8 cellular contexts compared by ENCODE assay signal in the genomic region with DNA sequence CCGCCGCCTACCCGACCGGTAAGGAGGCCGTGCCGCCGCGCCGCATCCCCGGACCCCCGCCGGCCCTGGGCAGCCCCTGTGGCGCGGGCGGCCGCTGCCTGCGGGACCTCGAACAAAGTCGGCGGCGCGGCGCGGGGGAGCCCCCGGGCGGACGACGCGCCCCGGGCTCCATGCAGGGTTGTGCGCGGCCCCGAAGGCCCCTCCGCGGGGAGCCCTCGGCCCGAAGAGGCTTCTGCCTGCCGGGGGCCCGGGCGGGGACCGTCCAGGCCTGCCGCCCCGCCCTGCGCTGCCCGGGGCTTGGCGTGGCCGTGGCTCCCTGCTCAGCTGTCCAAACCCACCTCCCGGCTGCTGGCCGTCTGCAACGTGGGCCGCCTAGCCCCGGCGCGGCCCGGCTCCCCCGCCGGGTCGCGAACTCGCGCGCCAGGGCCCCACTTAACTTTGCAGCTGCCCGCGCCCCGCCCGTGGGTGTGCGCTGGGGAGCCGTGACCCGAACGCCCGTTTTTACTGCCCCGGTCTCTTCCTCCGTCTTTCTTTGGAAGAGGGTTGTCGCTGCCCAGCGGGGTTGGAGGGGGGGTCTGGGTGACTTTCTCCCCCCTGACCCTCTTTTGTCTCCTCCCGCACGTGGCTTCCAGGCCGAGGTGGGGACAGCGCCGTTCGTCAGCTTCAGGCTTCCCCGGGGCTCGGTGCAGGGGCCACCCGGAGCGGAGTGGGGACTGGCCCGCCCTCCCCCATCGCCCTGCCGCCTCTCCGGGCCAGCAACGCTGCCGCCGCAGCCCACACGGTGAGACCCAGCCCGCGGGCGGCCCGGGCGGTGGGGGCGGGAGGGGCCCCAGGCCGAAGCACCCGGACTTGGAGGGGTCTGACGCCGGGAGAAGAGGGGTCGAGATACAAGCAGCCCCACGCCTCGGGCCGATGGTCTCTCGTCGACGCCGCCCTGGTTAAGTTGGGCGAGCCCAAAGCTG. TPM values are rescaled to one million over a fixed set of nuclear protein-coding genes. Genes with fewer than 3 reads are reported as not detected.
DNase-seq lines count a peak whose midpoint lies in the region; ATAC-seq and TF ChIP-seq lines count a peak whose summit lies in the region.

No MANE protein-coding gene starts in this region.

- peaks cover 25% of the 10 kb centered on the region for H3K9me3 Mint-ChIP-seq in glutamatergic neuron (ENCODE audit: unreplicated experiment)
- no peaks in the 10 kb centered on the region for H3K9me3 Mint-ChIP-seq in progenitor cell of endocrine pancreas (ENCODE audit: low read depth)

- peak overlapping the region; percentile 96 for H3K4me3 ChIP-seq in HEK293 (ENCODE audit: low read depth, low read length)

- CTCF ChIA-PET in HEK293 (lab: Yijun Ruan, JAX): interaction anchor here (0.6 to 2.4 kb wide), 2 partner anchors 80 to 293 kb away, joined by 3 to 10 read pairs; no protein-coding TSS in a partner anchor

- peaks cover 13% of the 10 kb centered on the region for H3K36me3 Mint-ChIP-seq in glutamatergic neuron (ENCODE audit: unreplicated experiment)
- H3K36me3 Mint-ChIP-seq in progenitor cell of endocrine pancreas (ENCODE audit: insufficient read depth): peaks cover 10% of the 10 kb centered on the region

- H3K27me3 Mint-ChIP-seq in glutamatergic neuron (ENCODE audit: unreplicated experiment): peaks cover 26% of the 10 kb centered on the region
- no peaks in the 10 kb centered on the region for H3K27me3 Mint-ChIP-seq in progenitor cell of endocrine pancreas

- H3K4me1 Mint-ChIP-seq in glutamatergic neuron (ENCODE audit: low read depth, unreplicated experiment): peaks cover 32% of the 10 kb centered on the region
- H3K4me1 Mint-ChIP-seq in progenitor cell of endocrine pancreas (ENCODE audit: low read depth): peaks cover 27% of the 10 kb centered on the region

- H3K27ac Mint-ChIP-seq in glutamatergic neuron (ENCODE audit: unreplicated experiment) (peak overlapping the region; percentile 99), progenitor cell of endocrine pancreas (peak overlapping the region; percentile 94)

- peak; percentile 68 for DNase-seq in NCI-H69 (lab: John Stamatoyannopoulos, UW)
- DNase-seq in activated gamma-delta T cell treated with Interleukin-2 at 50 U/mL for 16 hours: peak; percentile 38
- peak; percentile 44 for DNase-seq in glutamatergic neuron
- DNase-seq in progenitor cell of endocrine pancreas (ENCODE audit: low spot score, unreplicated experiment): peak; percentile 39
- DNase-seq in DMS79 (lab: John Stamatoyannopoulos, UW): no peak
- no peak for DNase-seq in DMS153 (lab: John Stamatoyannopoulos, UW)

- POLR2A ChIA-PET in HEK293 (lab: Yijun Ruan, JAX): no interaction called here

- H3K27ac ChIP-seq in HEK293 (ENCODE audit: extremely low read depth, low read depth, low read length): peak overlapping the region; percentile 96

- 0 out of 2 replicates have a peak, but pooled peaks cover 3% of the 10 kb centered on the region for H3K4me1 ChIP-seq in HEK293 (ENCODE audit: control insufficient read depth, insufficient read depth, low read length)

- ATAC-seq in GM18502 (IDR thresholded peaks at IDR 0.05; ENCODE audit: poor library complexity, unreplicated experiment): peak; percentile 34

- no peaks in the 10 kb centered on the region for H3K9me3 ChIP-seq in HEK293 (ENCODE audit: control insufficient read depth, insufficient read depth, low read depth, low read length)

- no peak for TF ChIP-seq CTCF in HEK293 (tag by site-specific recombination; IDR thresholded peaks at IDR 0.05)
- no peak for TF ChIP-seq CTCF in glutamatergic neuron (IDR thresholded peaks at IDR 0.05; ENCODE audit: partially characterized antibody, unreplicated experiment)
- no peak for TF ChIP-seq CTCF in progenitor cell of endocrine pancreas (IDR thresholded peaks at IDR 0.05; ENCODE audit: unreplicated experiment)

- H3K36me3 ChIP-seq in HEK293 (ENCODE audit: control insufficient read depth in 2 of 2, insufficient read depth in 1 of 2, low read length in 2 of 2): peaks cover 0 to 25% of the 10 kb centered on the region in 2 experiments; a peak in 2 of 3 replicates

- H3K4me3 Mint-ChIP-seq in glutamatergic neuron (ENCODE audit: unreplicated experiment): peak overlapping the region; percentile 98
- H3K4me3 Mint-ChIP-seq in progenitor cell of endocrine pancreas (ENCODE audit: low read depth): peak overlapping the region; percentile 91

TF ChIP-seq in HEK293, 187 proteins besides CTCF, POLR2A, EP300 and RAD21 (continues in another document):
- TF ChIP-seq ZNF830 (tag by site-specific recombination; IDR thresholded peaks at IDR 0.05; ENCODE audit: low read depth) (no peak), ZEB2 (tag by site-specific recombination; IDR thresholded peaks at IDR 0.05) (0 out of 2 replicates have a peak, but pooled peaks have one; percentile 11), SP2 (tag by site-specific recombination; IDR thresholded peaks at IDR 0.05) (no peak), ZXDB (tag by site-specific recombination; IDR thresholded peaks at IDR 0.05) (peak; percentile 74), ZNF600 (tag by site-specific recombination; IDR thresholded peaks at IDR 0.05) (no peak), ZNF768 (tag by site-specific recombination; IDR thresholded peaks at IDR 0.05) (no peak), ZNF501 (tag by site-specific recombination; IDR thresholded peaks at IDR 0.05) (no peak), YY2 (tag by site-specific recombination; IDR thresholded peaks at IDR 0.05) (no peak), ZNF426 (tag by site-specific recombination; IDR thresholded peaks at IDR 0.05) (no peak), ZNF341 (tag by site-specific recombination; IDR thresholded peaks at IDR 0.05; ENCODE audit: low read depth) (no peak), ZNF221 (tag by site-specific recombination; IDR thresholded peaks at IDR 0.05; ENCODE audit: borderline replicate concordance) (no peak), TRIM28 (IDR thresholded peaks at IDR 0.05; ENCODE audit: borderline replicate concordance, low read length) (no peak), ZNF621 (tag by site-specific recombination; IDR thresholded peaks at IDR 0.05) (no peak), IKZF3 (tag by site-specific recombination; IDR thresholded peaks at IDR 0.05) (no peak), PRDM1 (tag by site-specific recombination; IDR thresholded peaks at IDR 0.05) (no peak), SETDB1 (IDR thresholded peaks at IDR 0.05; ENCODE audit: insufficient read length, low read length) (no peak), SP3 (tag by site-specific recombination; IDR thresholded peaks at IDR 0.05) (no peak; the same call in 1 of the 2 replicates), ZNF416 (tag by site-specific recombination; IDR thresholded peaks at IDR 0.05) (no peak)
- TF ChIP-seq, protein P1, sequence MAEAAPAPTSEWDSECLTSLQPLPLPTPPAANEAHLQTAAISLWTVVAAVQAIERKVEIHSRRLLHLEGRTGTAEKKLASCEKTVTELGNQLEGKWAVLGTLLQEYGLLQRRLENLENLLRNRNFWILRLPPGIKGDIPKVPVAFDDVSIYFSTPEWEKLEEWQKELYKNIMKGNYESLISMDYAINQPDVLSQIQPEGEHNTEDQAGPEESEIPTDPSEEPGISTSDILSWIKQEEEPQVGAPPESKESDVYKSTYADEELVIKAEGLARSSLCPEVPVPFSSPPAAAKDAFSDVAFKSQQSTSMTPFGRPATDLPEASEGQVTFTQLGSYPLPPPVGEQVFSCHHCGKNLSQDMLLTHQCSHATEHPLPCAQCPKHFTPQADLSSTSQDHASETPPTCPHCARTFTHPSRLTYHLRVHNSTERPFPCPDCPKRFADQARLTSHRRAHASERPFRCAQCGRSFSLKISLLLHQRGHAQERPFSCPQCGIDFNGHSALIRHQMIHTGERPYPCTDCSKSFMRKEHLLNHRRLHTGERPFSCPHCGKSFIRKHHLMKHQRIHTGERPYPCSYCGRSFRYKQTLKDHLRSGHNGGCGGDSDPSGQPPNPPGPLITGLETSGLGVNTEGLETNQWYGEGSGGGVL (tag by site-specific recombination; IDR thresholded peaks at IDR 0.05): peak; percentile 66
- TF ChIP-seq, protein P2, sequence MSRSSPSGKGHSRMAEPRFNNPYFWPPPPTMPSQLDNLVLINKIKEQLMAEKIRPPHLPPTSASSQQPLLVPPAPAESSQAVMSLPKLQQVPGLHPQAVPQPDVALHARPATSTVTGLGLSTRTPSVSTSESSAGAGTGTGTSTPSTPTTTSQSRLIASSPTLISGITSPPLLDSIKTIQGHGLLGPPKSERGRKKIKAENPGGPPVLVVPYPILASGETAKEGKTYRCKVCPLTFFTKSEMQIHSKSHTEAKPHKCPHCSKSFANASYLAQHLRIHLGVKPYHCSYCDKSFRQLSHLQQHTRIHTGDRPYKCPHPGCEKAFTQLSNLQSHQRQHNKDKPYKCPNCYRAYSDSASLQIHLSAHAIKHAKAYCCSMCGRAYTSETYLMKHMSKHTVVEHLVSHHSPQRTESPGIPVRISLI (tag by site-specific recombination; IDR thresholded peaks at IDR 0.05): no peak
- TF ChIP-seq, protein P3, sequence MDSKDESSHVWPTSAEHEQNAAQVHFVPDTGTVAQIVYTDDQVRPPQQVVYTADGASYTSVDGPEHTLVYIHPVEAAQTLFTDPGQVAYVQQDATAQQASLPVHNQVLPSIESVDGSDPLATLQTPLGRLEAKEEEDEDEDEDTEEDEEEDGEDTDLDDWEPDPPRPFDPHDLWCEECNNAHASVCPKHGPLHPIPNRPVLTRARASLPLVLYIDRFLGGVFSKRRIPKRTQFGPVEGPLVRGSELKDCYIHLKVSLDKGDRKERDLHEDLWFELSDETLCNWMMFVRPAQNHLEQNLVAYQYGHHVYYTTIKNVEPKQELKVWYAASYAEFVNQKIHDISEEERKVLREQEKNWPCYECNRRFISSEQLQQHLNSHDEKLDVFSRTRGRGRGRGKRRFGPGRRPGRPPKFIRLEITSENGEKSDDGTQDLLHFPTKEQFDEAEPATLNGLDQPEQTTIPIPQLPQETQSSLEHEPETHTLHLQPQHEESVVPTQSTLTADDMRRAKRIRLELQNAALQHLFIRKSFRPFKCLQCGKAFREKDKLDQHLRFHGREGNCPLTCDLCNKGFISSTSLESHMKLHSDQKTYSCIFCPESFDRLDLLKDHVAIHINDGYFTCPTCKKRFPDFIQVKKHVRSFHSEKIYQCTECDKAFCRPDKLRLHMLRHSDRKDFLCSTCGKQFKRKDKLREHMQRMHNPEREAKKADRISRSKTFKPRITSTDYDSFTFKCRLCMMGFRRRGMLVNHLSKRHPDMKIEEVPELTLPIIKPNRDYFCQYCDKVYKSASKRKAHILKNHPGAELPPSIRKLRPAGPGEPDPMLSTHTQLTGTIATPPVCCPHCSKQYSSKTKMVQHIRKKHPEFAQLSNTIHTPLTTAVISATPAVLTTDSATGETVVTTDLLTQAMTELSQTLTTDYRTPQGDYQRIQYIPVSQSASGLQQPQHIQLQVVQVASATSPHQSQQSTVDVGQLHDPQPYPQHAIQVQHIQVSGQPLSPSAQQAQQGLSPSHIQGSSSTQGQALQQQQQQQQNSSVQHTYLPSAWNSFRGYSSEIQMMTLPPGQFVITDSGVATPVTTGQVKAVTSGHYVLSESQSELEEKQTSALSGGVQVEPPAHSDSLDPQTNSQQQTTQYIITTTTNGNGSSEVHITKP (tag by site-specific recombination; IDR thresholded peaks at IDR 0.05): no peak

RNA-seq across cellular contexts. Expression of a gene that starts 0.9 kb away (rescaled TPM):
- total RNA-seq in glutamatergic neuron (ENCODE audit: unreplicated experiment) (70.9 TPM), progenitor cell of endocrine pancreas (45.0 and 48.1 TPM in 2 replicates)

Comparison
In these comparisons a context has a peak if more than half of its experiments do, and no peak if none do; other contexts are left out.
1. DNase-seq: peak in NCI-H69 (single experiment), activated gamma-delta T cell treated with Interleukin-2 at 50 U/mL for 16 hours (single experiment), glutamatergic neuron (single experiment) and progenitor cell of endocrine pancreas (single experiment); none in DMS79 (single experiment) and DMS153 (single experiment).